In the genomic region with DNA sequence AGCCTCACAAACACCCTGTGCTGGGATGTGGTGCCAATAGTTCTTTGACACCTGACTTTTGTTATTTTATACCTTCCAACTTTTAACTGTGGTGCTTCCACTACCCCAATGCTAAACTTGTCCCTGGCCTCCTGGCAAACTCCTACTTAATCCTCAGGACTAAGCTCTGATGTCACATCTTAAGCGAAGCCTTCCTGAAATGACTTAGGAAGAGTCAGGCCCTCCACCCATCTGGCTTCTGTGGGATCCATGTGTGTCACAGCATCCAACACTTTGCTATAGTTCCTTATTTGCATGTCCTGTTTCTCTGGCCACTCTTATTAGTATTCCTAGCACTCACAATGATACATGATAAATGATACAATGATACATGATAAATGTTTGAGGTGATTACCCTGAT, we compare ENCODE assay signal across 17 cellular contexts.
DNase-seq lines count a peak whose midpoint lies in the region; ATAC-seq, FAIRE-seq and TF ChIP-seq lines count a peak whose summit lies in the region.
"Had no signal": no experiment of that assay in that cellular context is flagged by ENCODE, and none has a peak within 500 bp of the region (broad histone marks: within the 10 kb centered on the region; RNA-seq: fewer than 3 reads in every experiment).

No MANE protein-coding gene starts in this region.

- H3K4me3 ChIP-seq in psoas muscle (no peak overlapping the region), suprapubic skin (no peak overlapping the region)
- H3K4me3 ChIP-seq: A549, HAP-1 had no signal

- H3K36me3 ChIP-seq in psoas muscle (ENCODE audit: insufficient read depth in 1 of 2, low read depth in 1 of 2) (no peaks in the 10 kb centered on the region), suprapubic skin (no peaks in the 10 kb centered on the region)
- H3K36me3 ChIP-seq: BE2C, HAP-1 had no signal

- peaks cover 12% of the 10 kb centered on the region for H3K4me1 ChIP-seq in psoas muscle
- no peaks in the 10 kb centered on the region for H3K4me1 ChIP-seq in suprapubic skin
- H3K4me1 ChIP-seq: A549, BE2C had no signal

- TF ChIP-seq CTCF in psoas muscle (IDR thresholded peaks at IDR 0.05) (no peak), suprapubic skin (IDR thresholded peaks at IDR 0.05) (no peak)

- TF ChIP-seq POLR2A in GM12891 (IDR thresholded peaks at IDR 0.05; ENCODE audit: low read depth, low read length) (no peak), suprapubic skin (IDR thresholded peaks at IDR 0.05) (no peak)

- WGBS in psoas muscle, 3 donors: 85 to 96% (median 88%) methylated on average over 1 of the region's 1 CpG
- WGBS in suprapubic skin: 81% methylated on average over 1 of the region's 1 CpG

- no peak for TF ChIP-seq EP300 in suprapubic skin (IDR thresholded peaks at IDR 0.05)

- H3K27me3 ChIP-seq in psoas muscle (ENCODE audit: insufficient read depth in 3 of 3, low read length in 2 of 3) (no peaks in the 10 kb centered on the region), suprapubic skin (no peaks in the 10 kb centered on the region)
- H3K27me3 ChIP-seq: BE2C had no signal

- no peak for DNase-seq in GM12891 (ENCODE audit: insufficient read length, low spot score)
- peak; percentile 86 for DNase-seq in NCI-H82 (lab: John Stamatoyannopoulos, UW)
- DNase-seq in left ventricle myocardium superior: no peak
- no peak for DNase-seq in psoas muscle
- DNase-seq in OCI-M1 (lab: John Stamatoyannopoulos, UW): no peak
- no peak for DNase-seq in NCI-H1048 (lab: John Stamatoyannopoulos, UW)
- DNase-seq in suprapubic skin (ENCODE audit: low spot score in 2 of 2): no peak
- DNase-seq: BE2C; CD4-positive, alpha-beta memory T cell; DND-41; GDM1 had no signal

- peak; percentile 12 for ATAC-seq in left ventricle myocardium superior
- peak in 3 of 4 donors; percentile 15 to 45 (median 26) for ATAC-seq in psoas muscle
- ATAC-seq: A549 had no signal

- H3K9me3 ChIP-seq in psoas muscle (no peaks in the 10 kb centered on the region), suprapubic skin (no peaks in the 10 kb centered on the region)
- H3K9me3 ChIP-seq: A549, BE2C, HAP-1 had no signal

- H3K27ac ChIP-seq in psoas muscle: peak overlapping the region; percentile 54
- H3K27ac ChIP-seq in suprapubic skin: no peak overlapping the region
- H3K27ac ChIP-seq: A549, C4-2B, HL-60 had no signal

- peak; percentile 55 for FAIRE-seq in GM12891 (lab: Jason Lieb, UNC)
- FAIRE-seq: A549, D721Med, H1 had no signal

- intact Hi-C loops in left ventricle myocardium superior (cut with micrococcal nuclease): no loop called here
- intact Hi-C loops in psoas muscle (cut with DNase I): no loop called here

TF ChIP-seq in GM12891, 5 proteins besides CTCF, POLR2A, EP300 and RAD21:
- TF ChIP-seq POU2F2 (IDR thresholded peaks at IDR 0.05; ENCODE audit: low read depth, low read length) (no peak), PAX5 (IDR thresholded peaks at IDR 0.05; ENCODE audit: insufficient read depth, low read length, severe bottlenecking) (no peak), POLR2AphosphoS5 (IDR thresholded peaks at IDR 0.05; ENCODE audit: low read depth, low read length) (no peak), TAF1 (IDR thresholded peaks at IDR 0.05; ENCODE audit: low read depth, low read length) (no peak), SPI1 (IDR thresholded peaks at IDR 0.05; ENCODE audit: low read depth, low read length) (no peak)
